ENCODE assay signal across 36 cellular contexts in the genomic region with DNA sequence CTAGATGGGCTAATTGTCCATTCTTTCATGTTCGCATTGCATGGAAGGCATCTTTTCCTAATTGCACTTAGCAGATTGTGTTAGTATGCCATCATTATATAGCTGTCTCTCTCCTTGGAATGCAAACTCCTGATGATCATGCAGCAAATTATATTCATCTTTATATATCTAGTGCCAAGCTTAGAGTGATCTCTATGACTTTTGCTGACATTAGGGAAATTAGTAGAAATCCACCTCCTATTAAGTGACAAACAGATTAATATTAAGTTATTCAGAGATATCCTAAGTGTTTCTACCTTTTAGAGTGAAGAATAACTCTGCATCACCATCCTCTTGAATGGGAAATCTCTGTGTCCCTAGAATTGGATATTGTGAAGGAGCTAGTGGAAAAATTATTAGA.
"Had no signal": no experiment of that assay in that cellular context is flagged by ENCODE, and none has a peak within 500 bp of the region (broad histone marks: within the 10 kb centered on the region; RNA-seq: fewer than 3 reads in every experiment).

No MANE protein-coding gene starts in this region.

- H3K4me3 Mint-ChIP-seq: activated B cell treated with CpG ODN at 0.5 μM for 24 hours; activated CD4-positive, alpha-beta memory T cell treated with anti-CD3 and anti-CD28 coated beads for 36 hours; activated CD4-positive, alpha-beta T cell treated with anti-CD3 and anti-CD28 coated beads, Interleukin-2, amount 10 ng/mL, durations not matched to agents 24 days and 14 days; activated CD8-positive, alpha-beta T cell treated with anti-CD3 and anti-CD28 coated beads for 36 hours; activated naive CD4-positive, alpha-beta T cell treated with anti-CD3 and anti-CD28 coated beads for 36 hours; activated naive CD8-positive, alpha-beta T cell treated with anti-CD3 and anti-CD28 coated beads for 36 hours; activated T-cell treated with anti-CD3 and anti-CD28 coated beads, Interleukin-2, amount 50 U/mL, for 4 hours; activated T-cell treated with anti-CD3 and anti-CD28 coated beads, Interleukin-2, amount 50 U/mL, for 72 hours; activated T-helper 1 cell treated with anti-CD3 and anti-CD28 coated beads, Interleukin-12 subunit alpha, Interleukin-12 subunit beta, Interleukin-2, Interleukin-4 antibody, amounts not matched to agents 30 ng/mL and 10 ng/mL and 1 ng/mL, durations not matched to agents 14 hours and 24 hours and 36 hours; activated T-helper 17 cell treated with anti-CD3 and anti-CD28 coated beads, Interleukin-2, amount 50 U/mL, for 72 hours; T-helper 1 cell treated with Interleukin-12 subunit alpha and Interleukin-12 subunit beta and Interleukin-4 antibody, amounts not matched to agents 30 μg/mL and 1 μg/mL, for 36 hours; T-helper 2 cell treated with Interferon-gamma antibody and Interleukin-4, amounts not matched to agents 5 μg/mL and 100 μg/mL, for 36 hours had no signal

- H3K27me3 ChIP-seq: adrenal gland, body of pancreas, brain microvascular endothelial cell, breast epithelium had no signal

- H3K27ac ChIP-seq: adrenal gland, body of pancreas, brain microvascular endothelial cell, breast epithelium had no signal

- H3K27ac Mint-ChIP-seq: activated B cell treated with CpG ODN at 0.5 μM for 24 hours; activated CD4-positive, alpha-beta memory T cell treated with anti-CD3 and anti-CD28 coated beads for 36 hours; activated CD4-positive, alpha-beta T cell treated with anti-CD3 and anti-CD28 coated beads, Interleukin-2, amount 10 ng/mL, durations not matched to agents 24 days and 14 days; activated CD8-positive, alpha-beta T cell treated with anti-CD3 and anti-CD28 coated beads for 36 hours; activated naive CD4-positive, alpha-beta T cell treated with anti-CD3 and anti-CD28 coated beads for 36 hours; activated naive CD4-positive, alpha-beta T cell treated with anti-CD3 and anti-CD28 coated beads, Interleukin-2, amount 50 U/mL, for 72 hours; activated naive CD8-positive, alpha-beta T cell treated with anti-CD3 and anti-CD28 coated beads for 36 hours; activated T-cell treated with anti-CD3 and anti-CD28 coated beads, Interleukin-2, amount 50 U/mL, for 72 hours; activated T-helper 1 cell treated with anti-CD3 and anti-CD28 coated beads, Interleukin-12 subunit alpha, Interleukin-12 subunit beta, Interleukin-2, Interleukin-4 antibody, amounts not matched to agents 30 ng/mL and 10 ng/mL and 1 ng/mL, durations not matched to agents 14 hours and 24 hours and 36 hours; activated T-helper 17 cell treated with anti-CD3 and anti-CD28 coated beads, Interleukin-2, amount 50 U/mL, for 72 hours; T-helper 1 cell treated with Interleukin-12 subunit alpha and Interleukin-12 subunit beta and Interleukin-4 antibody, amounts not matched to agents 30 μg/mL and 1 μg/mL, for 36 hours; T-helper 2 cell treated with Interferon-gamma antibody and Interleukin-4, amounts not matched to agents 5 μg/mL and 100 μg/mL, for 36 hours had no signal

- H3K4me3 ChIP-seq: adrenal gland, body of pancreas, breast epithelium had no signal

- ATAC-seq: activated CD8-positive, alpha-beta T cell treated with anti-CD3 and anti-CD28 coated beads for 36 hours; activated naive CD4-positive, alpha-beta T cell treated with anti-CD3 and anti-CD28 coated beads, Interleukin-2, amount 50 U/mL, for 72 hours; activated T-cell treated with anti-CD3 and anti-CD28 coated beads, Interleukin-2, amount 50 U/mL, for 4 hours; activated T-cell treated with anti-CD3 and anti-CD28 coated beads, Interleukin-2, amount 50 U/mL, for 72 hours; activated T-helper 17 cell treated with anti-CD3 and anti-CD28 coated beads, Interleukin-2, amount 50 U/mL, for 72 hours had no signal

- H3K36me3 ChIP-seq: adrenal gland, brain microvascular endothelial cell, breast epithelium had no signal

- DNase-seq: activated B cell treated with CpG ODN at 0.5 μM for 24 hours; activated CD4-positive, alpha-beta memory T cell treated with anti-CD3 and anti-CD28 coated beads for 36 hours; activated CD4-positive, alpha-beta T cell treated with anti-CD3 and anti-CD28 coated beads for 4 hours; activated CD4-positive, alpha-beta T cell treated with anti-CD3 and anti-CD28 coated beads, Interleukin-2, amount 10 ng/mL, durations not matched to agents 24 days and 14 days; activated CD4-positive, alpha-beta T cell treated with anti-CD3 and anti-CD28 coated beads, Interleukin-2, amount 50 U/mL, for 1 hour; activated CD4-positive, alpha-beta T cell treated with anti-CD3 and anti-CD28 coated beads, Interleukin-2, amount 50 U/mL, for 4 hours; activated CD4-positive, CD25-positive, alpha-beta regulatory T cell treated with anti-CD3 and anti-CD28 coated beads, Interleukin-2, amount 50 U/mL, for 72 hours; activated CD8-positive, alpha-beta memory T cell treated with anti-CD3 and anti-CD28 coated beads, Interleukin-2, amount 50 U/mL, for 4 hours; activated CD8-positive, alpha-beta T cell treated with anti-CD3 and anti-CD28 coated beads for 36 hours; activated effector memory CD4-positive, alpha-beta T cell treated with anti-CD3 and anti-CD28 coated beads, Interleukin-2, amount 50 U/mL, for 16 hours; activated gamma-delta T cell treated with Interleukin-2 at 50 U/mL for 16 hours; activated naive CD4-positive, alpha-beta T cell; activated naive CD4-positive, alpha-beta T cell treated with anti-CD3 and anti-CD28 coated beads for 36 hours; activated naive CD4-positive, alpha-beta T cell treated with anti-CD3 and anti-CD28 coated beads, Interleukin-2, amount 50 U/mL, for 16 hours; activated naive CD8-positive, alpha-beta T cell treated with anti-CD3 and anti-CD28 coated beads for 36 hours; activated T-cell treated with anti-CD3 and anti-CD28 coated beads for 4 hours; activated T-cell treated with anti-CD3 and anti-CD28 coated beads, Interleukin-2, amount 50 U/mL, for 1 hour; activated T-cell treated with anti-CD3 and anti-CD28 coated beads, Interleukin-2, amount 50 U/mL, for 4 hours; activated T-cell treated with anti-CD3 and anti-CD28 coated beads, Interleukin-2, amount 50 U/mL, for 72 hours; adrenal gland; amniotic stem cell; aorta; body of pancreas; brain microvascular endothelial cell; central memory CD4-positive, alpha-beta T cell; T-helper 1 cell; T-helper 2 cell; T-helper 9 cell had no signal

- H3K4me1 ChIP-seq: adrenal gland, breast epithelium had no signal

- H3K27me3 Mint-ChIP-seq: activated B cell treated with CpG ODN at 0.5 μM for 24 hours; activated CD4-positive, alpha-beta memory T cell treated with anti-CD3 and anti-CD28 coated beads for 36 hours; activated CD4-positive, alpha-beta T cell treated with anti-CD3 and anti-CD28 coated beads, Interleukin-2, amount 10 ng/mL, durations not matched to agents 24 days and 14 days; activated CD8-positive, alpha-beta T cell treated with anti-CD3 and anti-CD28 coated beads for 36 hours; activated naive CD8-positive, alpha-beta T cell treated with anti-CD3 and anti-CD28 coated beads for 36 hours; activated T-helper 17 cell treated with anti-CD3 and anti-CD28 coated beads, Interleukin-2, amount 50 U/mL, for 72 hours had no signal

- H3K4me1 Mint-ChIP-seq: activated B cell treated with CpG ODN at 0.5 μM for 24 hours; activated CD4-positive, alpha-beta T cell treated with anti-CD3 and anti-CD28 coated beads, Interleukin-2, amount 10 ng/mL, durations not matched to agents 24 days and 14 days; activated naive CD8-positive, alpha-beta T cell treated with anti-CD3 and anti-CD28 coated beads for 36 hours; activated T-helper 17 cell treated with anti-CD3 and anti-CD28 coated beads, Interleukin-2, amount 50 U/mL, for 72 hours had no signal

- FAIRE-seq: astrocyte, TTC549 had no signal

- H3K36me3 Mint-ChIP-seq: activated CD4-positive, alpha-beta memory T cell treated with anti-CD3 and anti-CD28 coated beads for 36 hours; activated naive CD8-positive, alpha-beta T cell treated with anti-CD3 and anti-CD28 coated beads for 36 hours had no signal

- H3K9me3 ChIP-seq: adrenal gland, body of pancreas, breast epithelium had no signal
